ENCODE assay signal across 16 cellular contexts in the genomic region with DNA sequence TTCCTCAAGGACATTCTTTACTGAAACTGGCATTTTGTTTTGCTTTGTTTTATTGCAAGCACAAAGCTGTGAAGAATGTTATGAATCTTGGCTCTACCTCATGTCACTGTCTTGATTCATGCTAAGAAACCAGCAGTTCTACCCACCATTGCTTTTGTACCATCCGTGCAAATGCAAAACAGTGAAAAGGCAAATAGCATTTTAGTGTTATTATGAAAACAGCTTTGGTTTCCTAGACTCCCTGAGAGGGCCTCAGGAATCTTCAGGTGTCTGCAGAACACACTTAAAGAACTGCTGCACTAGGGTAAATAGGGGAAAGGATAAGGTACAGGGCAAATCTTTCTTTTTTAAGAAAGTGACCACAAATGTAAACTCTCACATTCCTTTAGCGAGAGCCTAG.
"Had no signal": no experiment of that assay in that cellular context is flagged by ENCODE, and none has a peak within 500 bp of the region (broad histone marks: within the 10 kb centered on the region; RNA-seq: fewer than 3 reads in every experiment).

No MANE protein-coding gene starts in this region.

- ATAC-seq: activated CD4-positive, alpha-beta T cell treated with anti-CD3 and anti-CD28 coated beads for 36 hours; activated naive CD4-positive, alpha-beta T cell treated with anti-CD3 and anti-CD28 coated beads, Interleukin-2, amount 50 U/mL, for 72 hours; effector memory CD8-positive, alpha-beta T cell; foreskin keratinocyte; sciatic nerve; WTC11 had no signal

- H3K27me3 ChIP-seq: cardiac muscle cell, foreskin keratinocyte, testis had no signal

- H3K27ac Mint-ChIP-seq: activated CD4-positive, alpha-beta T cell treated with anti-CD3 and anti-CD28 coated beads for 36 hours; activated naive CD4-positive, alpha-beta T cell treated with anti-CD3 and anti-CD28 coated beads, Interleukin-2, amount 50 U/mL, for 72 hours; effector memory CD8-positive, alpha-beta T cell; naive B cell; stimulated activated memory B cell treated with anti-CD40 and anti-IgM and Interleukin-4, amounts not matched to agents 10 μg/mL and 1 μg/mL and 100 μg/mL, for 72 hours; WTC11 had no signal

- H3K4me3 Mint-ChIP-seq: activated CD4-positive, alpha-beta T cell treated with anti-CD3 and anti-CD28 coated beads for 36 hours; effector memory CD8-positive, alpha-beta T cell; naive B cell; neural crest cell; stimulated activated memory B cell treated with anti-CD40 and anti-IgM and Interleukin-4, amounts not matched to agents 10 μg/mL and 1 μg/mL and 100 μg/mL, for 72 hours; WTC11 had no signal

- H3K27ac ChIP-seq: cardiac muscle cell, foreskin keratinocyte, testis had no signal

- H3K9me3 Mint-ChIP-seq: stimulated activated memory B cell treated with anti-CD40 and anti-IgM and Interleukin-4, amounts not matched to agents 10 μg/mL and 1 μg/mL and 100 μg/mL, for 72 hours had no signal

- H3K9me3 ChIP-seq: testis had no signal

- H3K36me3 ChIP-seq: cardiac muscle cell had no signal

- H3K4me1 ChIP-seq: foreskin keratinocyte, testis had no signal

- H3K27me3 Mint-ChIP-seq: activated CD4-positive, alpha-beta T cell treated with anti-CD3 and anti-CD28 coated beads for 36 hours; naive B cell; stimulated activated memory B cell treated with anti-CD40 and anti-IgM and Interleukin-4, amounts not matched to agents 10 μg/mL and 1 μg/mL and 100 μg/mL, for 72 hours had no signal

- DNase-seq: activated CD4-positive, alpha-beta T cell treated with anti-CD3 and anti-CD28 coated beads for 36 hours; activated CD4-positive, alpha-beta T cell treated with anti-CD3 and anti-CD28 coated beads, Interleukin-2, amount 50 U/mL, for 48 hours; activated gamma-delta T cell; effector memory CD8-positive, alpha-beta T cell; foreskin keratinocyte; hippocampal formation; islet precursor cell; naive B cell; stimulated activated CD4-positive, alpha-beta T cell treated with anti-CD3 and anti-CD28 coated beads, Interleukin-4, amount 100 ng/mL, for 4 hours; testis had no signal

- H3K36me3 Mint-ChIP-seq: activated naive CD4-positive, alpha-beta T cell treated with anti-CD3 and anti-CD28 coated beads, Interleukin-2, amount 50 U/mL, for 72 hours; naive B cell; stimulated activated memory B cell treated with anti-CD40 and anti-IgM and Interleukin-4, amounts not matched to agents 10 μg/mL and 1 μg/mL and 100 μg/mL, for 72 hours; WTC11 had no signal

- H3K4me3 ChIP-seq: cardiac muscle cell, testis had no signal

- H3K4me1 Mint-ChIP-seq: activated CD4-positive, alpha-beta T cell treated with anti-CD3 and anti-CD28 coated beads for 36 hours; naive B cell; neural crest cell; stimulated activated memory B cell treated with anti-CD40 and anti-IgM and Interleukin-4, amounts not matched to agents 10 μg/mL and 1 μg/mL and 100 μg/mL, for 72 hours had no signal
